Comparison of ENCODE assay signal across 1 cellular context in the genomic region with DNA sequence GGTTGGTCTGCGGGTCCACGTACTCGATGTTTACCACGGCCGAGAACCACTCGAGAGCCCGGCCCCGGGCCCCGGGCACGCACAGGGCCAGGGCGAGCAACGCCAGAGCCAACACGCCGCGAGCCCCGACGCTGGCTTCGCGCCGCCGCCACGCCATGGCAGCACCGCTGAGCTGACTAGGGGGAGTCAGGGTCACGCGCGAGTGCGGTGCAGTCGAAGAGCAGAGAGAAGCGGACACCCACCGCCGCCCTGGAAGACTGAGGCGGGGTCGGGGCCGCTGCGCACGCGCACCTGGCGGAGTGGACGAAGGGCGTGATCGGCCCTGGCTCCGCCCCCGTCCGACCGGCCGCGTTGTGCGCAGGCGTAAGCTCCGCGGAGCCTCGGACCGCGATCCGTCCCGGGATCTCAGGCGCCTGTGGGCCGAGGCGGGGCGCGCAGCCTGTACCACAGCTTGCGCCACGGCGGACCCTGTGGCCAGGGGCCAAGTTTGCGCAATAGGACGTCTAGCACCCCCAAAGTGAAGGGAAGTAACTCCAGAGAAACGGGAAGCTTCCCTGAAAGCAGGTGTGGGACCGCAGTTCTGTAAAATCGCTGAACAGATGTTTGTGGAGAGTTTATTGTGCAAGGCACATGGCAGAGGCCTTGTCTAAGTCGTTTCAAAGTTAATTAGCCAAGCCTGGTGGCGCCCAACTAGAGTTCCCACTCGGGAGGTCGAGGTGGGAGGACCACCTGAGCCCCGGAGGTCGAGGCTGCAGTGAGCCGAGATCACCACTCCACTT.
TF ChIP-seq lines count a peak whose summit lies in the region.

Gene RNF149 (minus strand): TSS at position 270 of the 779 bp plus-strand sequence. CDS start 113 bp downstream, at position 157.

TF ChIP-seq in K562, 482 proteins besides CTCF, POLR2A, EP300 and RAD21 (continued from another document and continues in another):
- TF ChIP-seq FOXA1 (IDR thresholded peaks at IDR 0.05; ENCODE audit: borderline replicate concordance), result no peak
- TF ChIP-seq ZNF175 (CRISPR knock-in tag; IDR thresholded peaks at IDR 0.05; ENCODE audit: low read depth), result peak; percentile 24; the same call in 1 of the 2 replicates
- TF ChIP-seq SUPT5H (IDR thresholded peaks at IDR 0.05), result peak; percentile 85
- TF ChIP-seq TRIM28 (IDR thresholded peaks at IDR 0.05), result 0 out of 2 replicates have a peak, but pooled peaks have one; percentile 42
- TF ChIP-seq ATF2 (CRISPR knock-in tag; IDR thresholded peaks at IDR 0.05), result no peak
- 0 out of 2 replicates have a peak, but pooled peaks have one; percentile 31 for TF ChIP-seq ZNF644 (tag; IDR thresholded peaks at IDR 0.05; ENCODE audit: low read depth)
- TF ChIP-seq, protein P1, sequence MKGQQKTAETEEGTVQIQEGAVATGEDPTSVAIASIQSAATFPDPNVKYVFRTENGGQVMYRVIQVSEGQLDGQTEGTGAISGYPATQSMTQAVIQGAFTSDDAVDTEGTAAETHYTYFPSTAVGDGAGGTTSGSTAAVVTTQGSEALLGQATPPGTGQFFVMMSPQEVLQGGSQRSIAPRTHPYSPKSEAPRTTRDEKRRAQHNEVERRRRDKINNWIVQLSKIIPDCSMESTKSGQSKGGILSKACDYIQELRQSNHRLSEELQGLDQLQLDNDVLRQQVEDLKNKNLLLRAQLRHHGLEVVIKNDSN (CRISPR knock-in tag; IDR thresholded peaks at IDR 0.05), result peak; percentile 21; the same call in 1 of the 2 replicates
- no peak for TF ChIP-seq CGGBP1 (CRISPR knock-in tag; IDR thresholded peaks at IDR 0.05)
- TF ChIP-seq TAF9B (IDR thresholded peaks at IDR 0.05; ENCODE audit: partially characterized antibody), result peak; percentile 26
- TF ChIP-seq CEBPZ (IDR thresholded peaks at IDR 0.05; ENCODE audit: borderline replicate concordance, low read depth, low read length), result no peak
- TF ChIP-seq NR4A1 (CRISPR knock-in tag; IDR thresholded peaks at IDR 0.05), result peak; percentile 80; the same call in 1 of the 2 replicates
- TF ChIP-seq NR4A1 (tag; IDR thresholded peaks at IDR 0.05), result no peak; the same call in 1 of the 2 replicates
- peak; percentile 60 to 61 for TF ChIP-seq E2F6 (IDR thresholded peaks at IDR 0.05; ENCODE audit: borderline replicate concordance in 1 of 2, extremely low read depth in 1 of 2, insufficient read depth in 1 of 2, insufficient read length in 1 of 2, low read depth in 1 of 2, low read length in 1 of 2, poor library complexity in 1 of 2, severe bottlenecking in 1 of 2)
- TF ChIP-seq ZNF165 (CRISPR knock-in tag; IDR thresholded peaks at IDR 0.05; ENCODE audit: borderline replicate concordance), result no peak
- no peak for TF ChIP-seq CBX5 (IDR thresholded peaks at IDR 0.05; ENCODE audit: borderline replicate concordance, low read depth)
- TF ChIP-seq ELF2 (CRISPR knock-in tag; IDR thresholded peaks at IDR 0.05), result no peak
- TF ChIP-seq, protein P2, sequence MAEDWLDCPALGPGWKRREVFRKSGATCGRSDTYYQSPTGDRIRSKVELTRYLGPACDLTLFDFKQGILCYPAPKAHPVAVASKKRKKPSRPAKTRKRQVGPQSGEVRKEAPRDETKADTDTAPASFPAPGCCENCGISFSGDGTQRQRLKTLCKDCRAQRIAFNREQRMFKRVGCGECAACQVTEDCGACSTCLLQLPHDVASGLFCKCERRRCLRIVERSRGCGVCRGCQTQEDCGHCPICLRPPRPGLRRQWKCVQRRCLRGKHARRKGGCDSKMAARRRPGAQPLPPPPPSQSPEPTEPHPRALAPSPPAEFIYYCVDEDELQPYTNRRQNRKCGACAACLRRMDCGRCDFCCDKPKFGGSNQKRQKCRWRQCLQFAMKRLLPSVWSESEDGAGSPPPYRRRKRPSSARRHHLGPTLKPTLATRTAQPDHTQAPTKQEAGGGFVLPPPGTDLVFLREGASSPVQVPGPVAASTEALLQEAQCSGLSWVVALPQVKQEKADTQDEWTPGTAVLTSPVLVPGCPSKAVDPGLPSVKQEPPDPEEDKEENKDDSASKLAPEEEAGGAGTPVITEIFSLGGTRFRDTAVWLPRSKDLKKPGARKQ (CRISPR knock-in tag; IDR thresholded peaks at IDR 0.05), result no peak
- no peak for TF ChIP-seq CLOCK (CRISPR knock-in tag; IDR thresholded peaks at IDR 0.05; ENCODE audit: borderline replicate concordance)
- no peak for TF ChIP-seq PCBP1 (IDR thresholded peaks at IDR 0.05; ENCODE audit: low read depth, low read length, poor library complexity, severe bottlenecking)
- no peak for TF ChIP-seq DEAF1 (CRISPR knock-in tag; IDR thresholded peaks at IDR 0.05)
- TF ChIP-seq ZNF232 (CRISPR knock-in tag; IDR thresholded peaks at IDR 0.05), result peak; percentile 59; the same call in 1 of the 2 replicates
- TF ChIP-seq KLF10 (CRISPR knock-in tag; IDR thresholded peaks at IDR 0.05), result no peak
- TF ChIP-seq ADNP (tag; IDR thresholded peaks at IDR 0.05), result no peak
- no peak for TF ChIP-seq MYBL2 (IDR thresholded peaks at IDR 0.05; ENCODE audit: low read depth)
- no peak for TF ChIP-seq MYBL2 (CRISPR knock-in tag; IDR thresholded peaks at IDR 0.05; ENCODE audit: borderline replicate concordance)
- no peak for TF ChIP-seq ZNF253 (CRISPR knock-in tag; conservative IDR thresholded peaks at IDR 0.05)
- TF ChIP-seq, protein P3, sequence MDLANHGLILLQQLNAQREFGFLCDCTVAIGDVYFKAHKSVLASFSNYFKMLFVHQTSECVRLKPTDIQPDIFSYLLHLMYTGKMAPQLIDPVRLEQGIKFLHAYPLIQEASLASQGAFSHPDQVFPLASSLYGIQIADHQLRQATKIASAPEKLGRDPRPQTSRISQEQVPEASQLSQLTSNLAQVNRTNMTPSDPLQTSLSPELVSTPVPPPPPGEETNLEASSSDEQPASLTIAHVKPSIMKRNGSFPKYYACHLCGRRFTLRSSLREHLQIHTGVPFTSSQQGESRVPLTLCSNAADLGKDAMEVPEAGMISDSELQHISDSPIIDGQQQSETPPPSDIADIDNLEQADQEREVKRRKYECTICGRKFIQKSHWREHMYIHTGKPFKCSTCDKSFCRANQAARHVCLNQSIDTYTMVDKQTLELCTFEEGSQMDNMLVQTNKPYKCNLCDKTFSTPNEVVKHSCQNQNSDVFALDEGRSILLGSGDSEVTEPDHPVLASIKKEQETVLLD (IDR thresholded peaks at IDR 0.05), result peak; percentile 93
- TF ChIP-seq PHF21A (IDR thresholded peaks at IDR 0.05; ENCODE audit: borderline replicate concordance, low read depth), result no peak
- TF ChIP-seq, protein P4, sequence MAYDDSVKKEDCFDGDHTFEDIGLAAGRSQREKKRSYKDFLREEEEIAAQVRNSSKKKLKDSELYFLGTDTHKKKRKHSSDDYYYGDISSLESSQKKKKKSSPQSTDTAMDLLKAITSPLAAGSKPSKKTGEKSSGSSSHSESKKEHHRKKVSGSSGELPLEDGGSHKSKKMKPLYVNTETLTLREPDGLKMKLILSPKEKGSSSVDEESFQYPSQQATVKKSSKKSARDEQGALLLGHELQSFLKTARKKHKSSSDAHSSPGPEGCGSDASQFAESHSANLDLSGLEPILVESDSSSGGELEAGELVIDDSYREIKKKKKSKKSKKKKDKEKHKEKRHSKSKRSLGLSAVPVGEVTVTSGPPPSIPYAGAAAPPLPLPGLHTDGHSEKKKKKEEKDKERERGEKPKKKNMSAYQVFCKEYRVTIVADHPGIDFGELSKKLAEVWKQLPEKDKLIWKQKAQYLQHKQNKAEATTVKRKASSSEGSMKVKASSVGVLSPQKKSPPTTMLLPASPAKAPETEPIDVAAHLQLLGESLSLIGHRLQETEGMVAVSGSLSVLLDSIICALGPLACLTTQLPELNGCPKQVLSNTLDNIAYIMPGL (CRISPR knock-in tag; IDR thresholded peaks at IDR 0.05), result no peak
- TF ChIP-seq NEUROD1 (IDR thresholded peaks at IDR 0.05; ENCODE audit: borderline replicate concordance, low read depth, low read length, partially characterized antibody), result no peak
- peak in 1 of 2 experiments; percentile 54; a peak in 2 of 4 replicates for TF ChIP-seq TEAD1 (CRISPR knock-in tag; IDR thresholded peaks at IDR 0.05)
- TF ChIP-seq U2AF1 (optimal IDR thresholded peaks at IDR 0.05; ENCODE audit: low read depth, low read length), result peak; percentile 44
- peak in 1 of 2 experiments; percentile 65; a peak in 1 of 4 replicates for TF ChIP-seq UBTF (IDR thresholded peaks at IDR 0.05; ENCODE audit: borderline replicate concordance in 1 of 2, low read depth in 2 of 2, low read length in 2 of 2)
